Comparison of ENCODE assay signal across 9 cellular contexts in the genomic region with DNA sequence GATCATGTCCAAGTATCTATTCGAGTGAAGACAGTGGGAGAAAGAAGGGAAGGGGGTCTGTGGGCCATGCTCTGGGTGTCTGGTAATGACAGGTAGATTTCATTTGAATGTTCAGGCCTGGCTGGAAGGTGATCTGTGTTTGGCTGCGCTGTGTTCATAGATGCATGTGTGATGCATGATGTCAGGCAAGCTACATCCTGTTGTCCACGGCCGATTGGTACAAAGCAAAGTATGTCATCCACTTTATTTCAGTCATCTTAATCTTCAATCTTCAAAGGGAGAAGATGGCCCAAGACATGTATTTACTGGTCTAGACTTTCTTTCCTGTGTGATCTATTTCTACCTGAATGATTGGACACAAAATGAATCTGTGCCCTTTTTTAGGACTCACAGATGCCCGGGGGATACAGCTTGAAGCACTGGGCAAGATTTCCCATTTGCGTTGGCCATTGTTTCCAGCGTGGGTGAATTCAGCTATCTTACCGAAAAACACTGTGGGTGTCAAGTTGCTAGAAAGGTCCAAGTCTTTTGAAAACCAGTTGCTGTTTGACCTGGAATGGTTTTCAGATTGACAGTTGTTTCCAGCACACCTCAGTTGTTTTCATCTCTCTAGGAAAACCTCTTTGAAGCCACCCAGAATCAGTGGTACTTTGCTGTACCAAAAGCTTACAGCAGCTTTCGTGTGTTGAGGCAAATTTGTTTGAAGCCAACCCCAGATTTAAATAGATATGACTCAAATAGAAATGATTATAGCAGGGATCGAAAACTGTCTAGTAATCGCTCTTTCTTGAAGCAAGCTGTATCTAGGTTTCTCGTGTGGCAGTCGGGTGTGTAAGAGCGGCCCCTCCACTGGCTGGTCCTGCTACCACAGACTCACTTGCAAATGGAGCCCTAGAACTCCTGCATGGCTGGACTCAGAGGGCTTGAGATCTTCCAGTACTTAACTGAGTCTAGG. TPM values are rescaled to one million over a fixed set of nuclear protein-coding genes. Genes with fewer than 3 reads are reported as not detected.
DNase-seq lines count a peak whose midpoint lies in the region; ATAC-seq and TF ChIP-seq lines count a peak whose summit lies in the region.
"Had no signal": no experiment of that assay in that cellular context is flagged by ENCODE, and none has a peak within 500 bp of the region (broad histone marks: within the 10 kb centered on the region; RNA-seq: fewer than 3 reads in every experiment).

No MANE protein-coding gene starts in this region.

- peak; percentile 94 for DNase-seq in GM12864 (ENCODE audit: low read depth)
- DNase-seq in NCI-H1048 (lab: John Stamatoyannopoulos, UW) = no peak
- no peak for DNase-seq in NCI-H1436 treated with DMSO at 0.1 percent for 48 hours (lab: John Stamatoyannopoulos, UW)
- DNase-seq in HK-2 (ENCODE audit: unreplicated experiment) = no peak
- no peak for DNase-seq in breast epithelium (ENCODE audit: low spot score in 2 of 2)
- DNase-seq: NCI-H1105 treated with DMSO at 0.1 percent for 48 hours had no signal

- H3K36me3 ChIP-seq in breast epithelium = no peaks in the 10 kb centered on the region

- ATAC-seq in GM18907 (IDR thresholded peaks at IDR 0.05; ENCODE audit: unreplicated experiment) (peak; percentile 44), HG02623 (IDR thresholded peaks at IDR 0.05; ENCODE audit: unreplicated experiment) (peak; percentile 39), HG03575 (IDR thresholded peaks at IDR 0.05; ENCODE audit: extremely low read depth, insufficient number of reproducible peaks, low FRiP score, unreplicated experiment) (peak; percentile 37)

- intact Hi-C loops in breast epithelium (cut with DNase I; ENCODE audit: low total_unique reads) = no loop called here

- H3K4me1 ChIP-seq in breast epithelium = no peaks in the 10 kb centered on the region

- peak overlapping the region; percentile 28; the same call in 1 of the 2 replicates for H3K4me3 ChIP-seq in GM12864 (ENCODE audit: low read depth, low read length)
- no peak overlapping the region for H3K4me3 ChIP-seq in breast epithelium

- no peak overlapping the region for H3K27ac ChIP-seq in breast epithelium

- no peaks in the 10 kb centered on the region for H3K27me3 ChIP-seq in breast epithelium

- TF ChIP-seq CTCF in GM12864 (IDR thresholded peaks at IDR 0.05; ENCODE audit: low read depth, low read length, missing control alignments) (no peak), breast epithelium (IDR thresholded peaks at IDR 0.05) (no peak)

- no peaks in the 10 kb centered on the region for H3K9me3 ChIP-seq in breast epithelium

- TF ChIP-seq POLR2A in breast epithelium (IDR thresholded peaks at IDR 0.05) = no peak

RNA-seq across cellular contexts. Expression of a gene that starts 27.2 kb away (rescaled TPM):
- total RNA-seq in breast epithelium = 10 to 100 TPM; 55.6 to 81.9 (median 59.0) TPM
